In genomic region chr20:46606817-46607190, GRCh38 we compare ENCODE assay signal across 35 cellular contexts. TPM values are rescaled to one million over a fixed set of nuclear protein-coding genes. Genes with fewer than 3 reads are reported as not detected.
"Had no signal": no experiment of that assay in that cellular context is flagged by ENCODE, and none has a peak within 500 bp of the region (broad histone marks: within the 10 kb centered on the region; RNA-seq: fewer than 3 reads in every experiment).

No MANE protein-coding gene starts in this region.

- H2AFZ ChIP-seq: parathyroid adenoma had no signal

- H3K9ac ChIP-seq: parathyroid adenoma had no signal

- H3K36me3 Mint-ChIP-seq: natural killer cell treated with Interleukin-12 subunit alpha and Interleukin-12 subunit beta and Interleukin-15 and Interleukin-18, amount 100 ng/mL, for 72 hours; stimulated activated memory B cell treated with anti-CD40 and anti-IgM and Interleukin-4, amounts not matched to agents 10 μg/mL and 1 μg/mL and 100 μg/mL, for 72 hours had no signal

- H3K9me3 Mint-ChIP-seq: natural killer cell treated with Interleukin-12 subunit alpha and Interleukin-12 subunit beta and Interleukin-15 and Interleukin-18, amount 100 ng/mL, for 72 hours; neural crest cell; stimulated activated memory B cell treated with anti-CD40 and anti-IgM and Interleukin-4, amounts not matched to agents 10 μg/mL and 1 μg/mL and 100 μg/mL, for 72 hours; stimulated activated naive CD8-positive, alpha-beta T cell treated with anti-CD3 and anti-CD28 coated beads, Interleukin-15, Interleukin-2, amounts not matched to agents 100 ng/mL and 50 ng/mL, for 24 hours had no signal

- H3K9me3 ChIP-seq: neutrophil, ovary, psoas muscle, spleen, suprapubic skin, testis, tibial artery, transverse colon, upper lobe of right lung, uterus had no signal

- H3K36me3 ChIP-seq: neutrophil, ovary, spleen, suprapubic skin, transverse colon, upper lobe of right lung, uterus had no signal

- H3K4me2 ChIP-seq: smooth muscle cell had no signal

- H3K4me3 ChIP-seq: ovary, psoas muscle, skin epidermis, smooth muscle cell, spleen, suprapubic skin, testis, tibial artery, transverse colon, upper lobe of right lung, uterus had no signal

- H3K27ac Mint-ChIP-seq: naive B cell; naive thymus-derived CD8-positive, alpha-beta T cell; natural killer cell treated with Interleukin-12 subunit alpha and Interleukin-12 subunit beta and Interleukin-15 and Interleukin-18, amount 100 ng/mL, for 72 hours; nephron progenitor cell; progenitor cell of endocrine pancreas; stimulated activated memory B cell treated with anti-CD40 and anti-IgM and Interleukin-4, amounts not matched to agents 10 μg/mL and 1 μg/mL and 100 μg/mL, for 72 hours; stimulated activated naive CD8-positive, alpha-beta T cell treated with anti-CD3 and anti-CD28 coated beads, Interleukin-15, Interleukin-2, amounts not matched to agents 100 ng/mL and 50 ng/mL, for 24 hours; type B pancreatic cell had no signal

- H3K4me3 Mint-ChIP-seq: naive B cell; naive thymus-derived CD8-positive, alpha-beta T cell; natural killer cell treated with Interleukin-12 subunit alpha and Interleukin-12 subunit beta and Interleukin-15 and Interleukin-18, amount 100 ng/mL, for 72 hours; nephron progenitor cell; neural crest cell; stimulated activated memory B cell treated with anti-CD40 and anti-IgM and Interleukin-4, amounts not matched to agents 10 μg/mL and 1 μg/mL and 100 μg/mL, for 72 hours; stimulated activated naive CD8-positive, alpha-beta T cell treated with anti-CD3 and anti-CD28 coated beads, Interleukin-15, Interleukin-2, amounts not matched to agents 100 ng/mL and 50 ng/mL, for 24 hours; type B pancreatic cell had no signal

- H3K27me3 Mint-ChIP-seq: progenitor cell of endocrine pancreas; stimulated activated naive CD8-positive, alpha-beta T cell treated with anti-CD3 and anti-CD28 coated beads, Interleukin-15, Interleukin-2, amounts not matched to agents 100 ng/mL and 50 ng/mL, for 24 hours had no signal

- H3K4me1 ChIP-seq: parathyroid adenoma, psoas muscle, spleen, suprapubic skin, testis, tibial artery, transverse colon, upper lobe of right lung, uterus had no signal

- H3K4me1 Mint-ChIP-seq: naive thymus-derived CD8-positive, alpha-beta T cell; neural crest cell had no signal

- ATAC-seq: naive thymus-derived CD8-positive, alpha-beta T cell; psoas muscle; right cardiac atrium; sciatic nerve; stimulated activated memory B cell treated with anti-CD40 and anti-IgM and Interleukin-4, amounts not matched to agents 10 μg/mL and 1 μg/mL and 100 μg/mL, for 72 hours; upper lobe of right lung had no signal

- H3K27me3 ChIP-seq: ovary, spleen, suprapubic skin, testis, tibial artery, transverse colon, upper lobe of right lung, uterus had no signal

- H3K27ac ChIP-seq: neutrophil, ovary, parathyroid adenoma, psoas muscle, skin epidermis, spleen, suprapubic skin, testis, tibial artery, transverse colon, upper lobe of right lung, uterus had no signal

- H3K79me2 ChIP-seq: parathyroid adenoma had no signal

- DNase-seq: naive B cell; naive thymus-derived CD8-positive, alpha-beta T cell; nephron progenitor cell; nucleus accumbens; ovary; posterior cingulate gyrus; psoas muscle; right cardiac atrium; spleen; stimulated activated CD4-positive, alpha-beta T cell treated with anti-CD3 and anti-CD28 coated beads, Interleukin-12 subunit alpha, Interleukin-12 subunit beta, amount 100 ng/mL, for 4 hours; stimulated activated CD4-positive, alpha-beta T cell treated with anti-CD3 and anti-CD28 coated beads, Interleukin-1b, Interleukin-23, amount 100 ng/mL, for 48 hours; stimulated activated CD4-positive, alpha-beta T cell treated with anti-CD3 and anti-CD28 coated beads, Interleukin-4, amount 100 ng/mL, for 1 hour; stimulated activated CD4-positive, alpha-beta T cell treated with anti-CD3 and anti-CD28 coated beads, Interleukin-4, amount 100 ng/mL, for 4 hours; stimulated activated CD8-positive, alpha-beta memory T cell treated with anti-CD3 and anti-CD28 coated beads, Interleukin-4, amount 100 ng/mL, for 48 hours; stimulated activated naive CD4-positive, alpha-beta T cell; substantia nigra; testis; tibial artery; transverse colon; upper lobe of right lung; uterus had no signal

RNA-seq across cellular contexts. Expression of gene SLC13A3, which starts 44.5 kb away (rescaled TPM):
- polyA plus RNA-seq: naive thymus-derived CD8-positive, alpha-beta T cell had no signal

RNA-seq across cellular contexts. Expression of gene OCSTAMP, which starts 56.4 kb away (rescaled TPM):
- total RNA-seq: naive thymus-derived CD8-positive, alpha-beta T cell; ovary; progenitor cell of endocrine pancreas; psoas muscle; renal cortical epithelial cell; right cardiac atrium; sciatic nerve; smooth muscle cell; spleen; suprapubic skin; transverse colon; urinary bladder; uterus had no signal
- polyA plus RNA-seq: naive thymus-derived CD8-positive, alpha-beta T cell; psoas muscle; right cardiac atrium; smooth muscle cell; spleen; urinary bladder had no signal
